8 cellular contexts compared by ENCODE assay signal in the genomic region with DNA sequence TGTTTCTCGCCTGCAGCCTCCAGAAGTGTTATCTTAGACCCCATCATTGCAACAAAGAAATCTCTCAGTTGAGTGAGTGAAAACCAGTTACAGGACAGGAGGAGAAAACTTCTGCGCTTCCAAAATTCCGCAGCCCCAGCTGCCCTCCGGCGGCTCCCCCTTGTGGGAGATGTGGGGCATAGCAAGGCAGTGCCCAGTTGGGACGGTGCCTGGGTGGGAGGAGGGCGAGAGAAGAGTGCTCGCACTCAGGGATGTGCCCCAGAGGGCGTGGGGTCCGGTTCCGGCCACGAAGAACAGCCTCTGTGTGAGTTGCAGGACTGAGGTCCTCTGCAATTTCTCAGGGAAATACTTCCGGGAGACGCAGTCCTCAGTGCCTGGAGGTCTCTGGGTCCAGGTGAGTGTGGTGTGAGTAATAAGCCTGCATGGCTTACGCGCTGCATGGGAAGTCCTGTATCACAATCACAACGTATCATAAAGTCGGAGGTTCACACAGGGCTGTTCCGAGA.
DNase-seq lines count a peak whose midpoint lies in the region; ATAC-seq, FAIRE-seq and TF ChIP-seq lines count a peak whose summit lies in the region.

No MANE protein-coding gene starts in this region.

- H3K9me3 ChIP-seq in A549 (no peaks in the 10 kb centered on the region), adrenal gland (replicated peaks in 1 of 3) (no peaks in the 10 kb centered on the region), right atrium auricular region (no peaks in the 10 kb centered on the region), psoas muscle (no peaks in the 10 kb centered on the region)

- H3K36me3 ChIP-seq in adrenal gland (replicated peaks in 1 of 2) (no peaks in the 10 kb centered on the region), right atrium auricular region (no peaks in the 10 kb centered on the region), psoas muscle (ENCODE audit: insufficient read depth in 1 of 2, low read depth in 1 of 2) (no peaks in the 10 kb centered on the region)

- TF ChIP-seq EP300 in A549 (IDR thresholded peaks at IDR 0.05) = no peak

- TF ChIP-seq CTCF in A549 (IDR thresholded peaks at IDR 0.05) (peak; percentile 79), adrenal gland (IDR thresholded peaks at IDR 0.05) (peak; percentile 89 to 98 (median 92)), right atrium auricular region (IDR thresholded peaks at IDR 0.05) (peak; percentile 98 to 99), psoas muscle (IDR thresholded peaks at IDR 0.05) (peak; percentile 98)

- ATAC-seq in A549 (peak; percentile 88 to 93), HG02981 (IDR thresholded peaks at IDR 0.05; ENCODE audit: unreplicated experiment) (peak; percentile 89), psoas muscle (peak; percentile 92 to 96 (median 94)), GM18520 (IDR thresholded peaks at IDR 0.05; ENCODE audit: unreplicated experiment) (no peak)

- CTCF ChIA-PET in A549 (lab: Yijun Ruan, JAX) = interaction anchor here (0.6 to 2.8 kb wide), 32 partner anchors 9 to 548 kb away, joined by 3 to 21 read pairs (median 4); a partner anchor contains a TSS

- peak overlapping the region; percentile 83 to 90 for H3K27ac ChIP-seq in A549
- H3K27ac ChIP-seq in adrenal gland = peak overlapping the region in 1 of 5 donors; percentile 46
- peak overlapping the region; percentile 63 to 68 for H3K27ac ChIP-seq in right atrium auricular region
- no peak overlapping the region for H3K27ac ChIP-seq in psoas muscle

- TF ChIP-seq POLR2A in A549 (IDR thresholded peaks at IDR 0.05; ENCODE audit: low read length) (no peak), GM12891 (IDR thresholded peaks at IDR 0.05; ENCODE audit: low read depth, low read length) (no peak), adrenal gland (IDR thresholded peaks at IDR 0.05) (no peak)

- intact Hi-C loops in adrenal gland (cut with DNase I) = loop anchor here (5.0 to 10.0 kb wide), 3 partner anchors 98 to 551 kb away; no protein-coding TSS in a partner anchor
- intact Hi-C loops in psoas muscle (cut with DNase I) = loop anchor here (1.0 to 5.0 kb wide), 5 partner anchors 98 to 548 kb away; no protein-coding TSS in a partner anchor

- TF ChIP-seq RAD21 in A549 (conservative IDR thresholded peaks at IDR 0.05 in 1 of 2, IDR thresholded peaks at IDR 0.05 in 1 of 2) = peak; percentile 91 to 92

- DNase-seq in A549 (ENCODE audit: low read depth in 1 of 2, low spot score in 1 of 2) (peak; percentile 64 to 72), GM12891 (ENCODE audit: insufficient read length, low spot score) (peak; percentile 43), adrenal gland (peak; percentile 57 to 80 (median 66)), right atrium auricular region (ENCODE audit: low spot score) (peak; percentile 76), psoas muscle (peak; percentile 70 to 83)

- H3K4me3 ChIP-seq in A549 (peak overlapping the region; percentile 38), adrenal gland (peak overlapping the region in 1 of 4 donors; percentile 34), right atrium auricular region (peak overlapping the region; percentile 22 to 31), psoas muscle (peak overlapping the region; percentile 54)

- peaks cover 43% of the 10 kb centered on the region for H3K4me1 ChIP-seq in A549
- no peaks in the 10 kb centered on the region for H3K4me1 ChIP-seq in adrenal gland (replicated peaks in 1 of 2)
- H3K4me1 ChIP-seq in right atrium auricular region = peaks cover 0 to 20% of the 10 kb centered on the region in 2 donors
- peaks cover 15% of the 10 kb centered on the region for H3K4me1 ChIP-seq in psoas muscle

- POLR2A ChIA-PET in A549 (lab: Yijun Ruan, JAX) = interaction anchor here (0.7 to 0.9 kb wide), 2 partner anchors 44 to 95 kb away, joined by 3 read pairs; no protein-coding TSS in a partner anchor

- peak overlapping the region; percentile 95 for H3K4me2 ChIP-seq in A549

- FAIRE-seq in A549 (lab: Jason Lieb, UNC) = no peak
- peak; percentile 90 for FAIRE-seq in GM12891 (lab: Jason Lieb, UNC)

- no peaks in the 10 kb centered on the region for H3K27me3 ChIP-seq in adrenal gland
- no peaks in the 10 kb centered on the region for H3K27me3 ChIP-seq in right atrium auricular region
- no peaks in the 10 kb centered on the region for H3K27me3 ChIP-seq in psoas muscle (ENCODE audit: insufficient read depth in 3 of 3, low read length in 2 of 3)

- 5% methylated on average over 15 of the region's 19 CpGs for WGBS in A549 (ENCODE audit: missing lambda C conversion rate)
- WGBS in adrenal gland, 4 donors = 17 to 22% (median 19%) methylated on average over 19 of the region's 19 CpGs
- WGBS in psoas muscle, 3 donors = 14 to 24% (median 15%) methylated on average over 19 of the region's 19 CpGs

TF ChIP-seq in A549, 52 proteins besides CTCF, POLR2A, EP300 and RAD21:
- TF ChIP-seq CEBPB (IDR thresholded peaks at IDR 0.05) (peak in 1 of 2 experiments; percentile 38; a peak in 2 of 4 replicates), SMC3 (IDR thresholded peaks at IDR 0.05) (peak; percentile 95), EHF (CRISPR knock-in tag; IDR thresholded peaks at IDR 0.05) (no peak), JUN (IDR thresholded peaks at IDR 0.05) (no peak), ZFP36 (IDR thresholded peaks at IDR 0.05; ENCODE audit: borderline replicate concordance, partially characterized antibody) (no peak)
TF ChIP-seq in A549: peak in this region for 2.

TF ChIP-seq in GM12891, 5 proteins besides CTCF, POLR2A, EP300 and RAD21:
- no peak for TF ChIP-seq SPI1 (IDR thresholded peaks at IDR 0.05; ENCODE audit: low read depth, low read length)
- no peak for TF ChIP-seq TAF1 (IDR thresholded peaks at IDR 0.05; ENCODE audit: low read depth, low read length)
- TF ChIP-seq POU2F2 (IDR thresholded peaks at IDR 0.05; ENCODE audit: low read depth, low read length) = no peak
- TF ChIP-seq PAX5 (IDR thresholded peaks at IDR 0.05; ENCODE audit: insufficient read depth, low read length, severe bottlenecking) = no peak
- no peak for TF ChIP-seq POLR2AphosphoS5 (IDR thresholded peaks at IDR 0.05; ENCODE audit: low read depth, low read length)
TF ChIP-seq in GM12891: peak in this region for 0.

TF ChIP-seq in PFSK-1, 5 proteins besides CTCF, POLR2A, EP300 and RAD21:
- TF ChIP-seq TAF1 (IDR thresholded peaks at IDR 0.05; ENCODE audit: borderline replicate concordance, insufficient read depth, low read length) = peak; percentile 73; the same call in 1 of the 2 replicates
- TF ChIP-seq, protein P1, sequence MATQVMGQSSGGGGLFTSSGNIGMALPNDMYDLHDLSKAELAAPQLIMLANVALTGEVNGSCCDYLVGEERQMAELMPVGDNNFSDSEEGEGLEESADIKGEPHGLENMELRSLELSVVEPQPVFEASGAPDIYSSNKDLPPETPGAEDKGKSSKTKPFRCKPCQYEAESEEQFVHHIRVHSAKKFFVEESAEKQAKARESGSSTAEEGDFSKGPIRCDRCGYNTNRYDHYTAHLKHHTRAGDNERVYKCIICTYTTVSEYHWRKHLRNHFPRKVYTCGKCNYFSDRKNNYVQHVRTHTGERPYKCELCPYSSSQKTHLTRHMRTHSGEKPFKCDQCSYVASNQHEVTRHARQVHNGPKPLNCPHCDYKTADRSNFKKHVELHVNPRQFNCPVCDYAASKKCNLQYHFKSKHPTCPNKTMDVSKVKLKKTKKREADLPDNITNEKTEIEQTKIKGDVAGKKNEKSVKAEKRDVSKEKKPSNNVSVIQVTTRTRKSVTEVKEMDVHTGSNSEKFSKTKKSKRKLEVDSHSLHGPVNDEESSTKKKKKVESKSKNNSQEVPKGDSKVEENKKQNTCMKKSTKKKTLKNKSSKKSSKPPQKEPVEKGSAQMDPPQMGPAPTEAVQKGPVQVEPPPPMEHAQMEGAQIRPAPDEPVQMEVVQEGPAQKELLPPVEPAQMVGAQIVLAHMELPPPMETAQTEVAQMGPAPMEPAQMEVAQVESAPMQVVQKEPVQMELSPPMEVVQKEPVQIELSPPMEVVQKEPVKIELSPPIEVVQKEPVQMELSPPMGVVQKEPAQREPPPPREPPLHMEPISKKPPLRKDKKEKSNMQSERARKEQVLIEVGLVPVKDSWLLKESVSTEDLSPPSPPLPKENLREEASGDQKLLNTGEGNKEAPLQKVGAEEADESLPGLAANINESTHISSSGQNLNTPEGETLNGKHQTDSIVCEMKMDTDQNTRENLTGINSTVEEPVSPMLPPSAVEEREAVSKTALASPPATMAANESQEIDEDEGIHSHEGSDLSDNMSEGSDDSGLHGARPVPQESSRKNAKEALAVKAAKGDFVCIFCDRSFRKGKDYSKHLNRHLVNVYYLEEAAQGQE (IDR thresholded peaks at IDR 0.05; ENCODE audit: insufficient read depth in 1 of 2, low read depth in 2 of 2, low read length in 2 of 2) = peak in 1 of 2 experiments; percentile 11; a peak in 1 of 4 replicates
- peak; percentile 65 for TF ChIP-seq FOXP2 (optimal IDR thresholded peaks at IDR 0.05; ENCODE audit: borderline replicate concordance, extremely low read depth, extremely low read length, insufficient read depth)
- TF ChIP-seq POLR2AphosphoS5 (IDR thresholded peaks at IDR 0.05; ENCODE audit: low read depth, low read length) = no peak
- TF ChIP-seq SIN3A (IDR thresholded peaks at IDR 0.05; ENCODE audit: borderline replicate concordance, insufficient read depth, low read length) = no peak
